Comparison of ENCODE assay signal across 1 cellular context in the genomic region with DNA sequence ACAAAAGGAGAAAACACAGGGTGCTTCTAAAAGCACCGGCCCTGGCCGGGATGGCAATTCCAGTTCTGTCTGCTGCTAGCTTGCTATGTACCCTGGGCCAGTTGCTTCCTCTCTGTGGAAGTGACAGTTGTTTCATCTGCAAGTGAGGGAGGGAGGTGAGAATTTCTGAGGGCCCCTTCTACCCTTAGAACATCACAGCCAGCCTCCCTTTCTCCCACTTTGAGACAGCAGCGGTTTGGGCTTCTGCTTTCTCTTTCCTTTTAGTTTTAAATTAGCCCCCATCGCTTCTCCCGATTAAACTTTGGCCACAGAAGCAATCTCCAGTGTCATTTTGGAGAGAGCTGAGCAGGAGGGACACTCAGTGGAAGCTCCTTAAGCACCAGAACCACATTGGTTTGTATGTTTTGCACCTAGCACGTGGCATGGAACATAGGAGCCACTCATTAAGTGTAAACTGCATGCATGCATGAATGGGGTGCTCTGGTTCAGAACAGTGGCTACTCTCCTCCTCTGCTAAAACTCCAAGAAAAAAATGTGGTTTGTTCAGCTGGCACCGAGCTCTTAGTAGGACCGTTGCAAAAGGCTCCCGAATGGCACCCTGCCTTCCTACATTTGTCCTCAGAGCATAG.
TF ChIP-seq lines count a peak whose summit lies in the region.

No MANE protein-coding gene starts in this region.

TF ChIP-seq in SK-N-SH treated with all-trans-retinoic acid at 6 μM for 48 hours, 23 proteins besides CTCF, POLR2A, EP300 and RAD21 (continued from another document):
- TF ChIP-seq, protein P1, sequence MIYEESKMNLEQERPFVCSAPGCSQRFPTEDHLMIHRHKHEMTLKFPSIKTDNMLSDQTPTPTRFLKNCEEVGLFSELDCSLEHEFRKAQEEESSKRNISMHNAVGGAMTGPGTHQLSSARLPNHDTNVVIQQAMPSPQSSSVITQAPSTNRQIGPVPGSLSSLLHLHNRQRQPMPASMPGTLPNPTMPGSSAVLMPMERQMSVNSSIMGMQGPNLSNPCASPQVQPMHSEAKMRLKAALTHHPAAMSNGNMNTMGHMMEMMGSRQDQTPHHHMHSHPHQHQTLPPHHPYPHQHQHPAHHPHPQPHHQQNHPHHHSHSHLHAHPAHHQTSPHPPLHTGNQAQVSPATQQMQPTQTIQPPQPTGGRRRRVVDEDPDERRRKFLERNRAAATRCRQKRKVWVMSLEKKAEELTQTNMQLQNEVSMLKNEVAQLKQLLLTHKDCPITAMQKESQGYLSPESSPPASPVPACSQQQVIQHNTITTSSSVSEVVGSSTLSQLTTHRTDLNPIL (CRISPR knock-in tag; IDR thresholded peaks at IDR 0.05; ENCODE audit: low read depth), result no peak
- TF ChIP-seq CSDC2 (CRISPR knock-in tag; IDR thresholded peaks at IDR 0.05) (no peak), ESRRG (CRISPR knock-in tag; IDR thresholded peaks at IDR 0.05) (no peak), ZFP30 (CRISPR knock-in tag; IDR thresholded peaks at IDR 0.05) (no peak), ZC3H10 (CRISPR knock-in tag; IDR thresholded peaks at IDR 0.05) (no peak), ISL1 (CRISPR knock-in tag; IDR thresholded peaks at IDR 0.05) (no peak)
- TF ChIP-seq, protein P2, sequence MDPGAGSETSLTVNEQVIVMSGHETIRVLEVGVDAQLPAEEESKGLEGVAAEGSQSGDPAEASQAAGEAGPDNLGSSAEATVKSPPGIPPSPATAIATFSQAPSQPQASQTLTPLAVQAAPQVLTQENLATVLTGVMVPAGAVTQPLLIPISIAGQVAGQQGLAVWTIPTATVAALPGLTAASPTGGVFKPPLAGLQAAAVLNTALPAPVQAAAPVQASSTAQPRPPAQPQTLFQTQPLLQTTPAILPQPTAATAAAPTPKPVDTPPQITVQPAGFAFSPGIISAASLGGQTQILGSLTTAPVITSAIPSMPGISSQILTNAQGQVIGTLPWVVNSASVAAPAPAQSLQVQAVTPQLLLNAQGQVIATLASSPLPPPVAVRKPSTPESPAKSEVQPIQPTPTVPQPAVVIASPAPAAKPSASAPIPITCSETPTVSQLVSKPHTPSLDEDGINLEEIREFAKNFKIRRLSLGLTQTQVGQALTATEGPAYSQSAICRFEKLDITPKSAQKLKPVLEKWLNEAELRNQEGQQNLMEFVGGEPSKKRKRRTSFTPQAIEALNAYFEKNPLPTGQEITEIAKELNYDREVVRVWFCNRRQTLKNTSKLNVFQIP (CRISPR knock-in tag; IDR thresholded peaks at IDR 0.05; ENCODE audit: borderline replicate concordance, low read depth), result no peak
- TF ChIP-seq, protein P3, sequence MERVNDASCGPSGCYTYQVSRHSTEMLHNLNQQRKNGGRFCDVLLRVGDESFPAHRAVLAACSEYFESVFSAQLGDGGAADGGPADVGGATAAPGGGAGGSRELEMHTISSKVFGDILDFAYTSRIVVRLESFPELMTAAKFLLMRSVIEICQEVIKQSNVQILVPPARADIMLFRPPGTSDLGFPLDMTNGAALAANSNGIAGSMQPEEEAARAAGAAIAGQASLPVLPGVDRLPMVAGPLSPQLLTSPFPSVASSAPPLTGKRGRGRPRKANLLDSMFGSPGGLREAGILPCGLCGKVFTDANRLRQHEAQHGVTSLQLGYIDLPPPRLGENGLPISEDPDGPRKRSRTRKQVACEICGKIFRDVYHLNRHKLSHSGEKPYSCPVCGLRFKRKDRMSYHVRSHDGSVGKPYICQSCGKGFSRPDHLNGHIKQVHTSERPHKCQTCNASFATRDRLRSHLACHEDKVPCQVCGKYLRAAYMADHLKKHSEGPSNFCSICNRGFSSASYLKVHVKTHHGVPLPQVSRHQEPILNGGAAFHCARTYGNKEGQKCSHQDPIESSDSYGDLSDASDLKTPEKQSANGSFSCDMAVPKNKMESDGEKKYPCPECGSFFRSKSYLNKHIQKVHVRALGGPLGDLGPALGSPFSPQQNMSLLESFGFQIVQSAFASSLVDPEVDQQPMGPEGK (CRISPR knock-in tag; IDR thresholded peaks at IDR 0.05; ENCODE audit: borderline replicate concordance), result no peak
